ENCODE assay signal across 8 cellular contexts in genomic region chr1:36151845-36152203, GRCh38.
DNase-seq lines count a peak whose midpoint lies in the region; ATAC-seq, FAIRE-seq and TF ChIP-seq lines count a peak whose summit lies in the region.

No MANE protein-coding gene starts in this region.

- no peaks in the 10 kb centered on the region for H3K9me3 ChIP-seq in effector memory CD4-positive, alpha-beta T cell (ENCODE audit: control insufficient read depth, low read length)

- peak; percentile 21 for FAIRE-seq in GM19239 (lab: Jason Lieb, UNC)

- no peak for DNase-seq in GM19239 (ENCODE audit: insufficient read length, low spot score)
- DNase-seq in effector memory CD4-positive, alpha-beta T cell: peak; percentile 38 to 56 (median 50)
- DNase-seq in SIG-M5 treated with dmso at 0.1 percent for 504 hours (lab: John Stamatoyannopoulos, UW; ENCODE audit: unreplicated experiment): no peak
- no peak for DNase-seq in HCEC 1CT
- DNase-seq in AG20443 (ENCODE audit: low spot score): no peak

- TF ChIP-seq CTCF in VCaP (conservative IDR thresholded peaks at IDR 0.05): no peak

- H3K4me3 ChIP-seq in effector memory CD4-positive, alpha-beta T cell (ENCODE audit: insufficient read depth, low read depth, low read length, poor library complexity, severe bottlenecking): peak overlapping the region; percentile 22
- H3K4me3 ChIP-seq in skin epidermis: no peak overlapping the region

- H3K27ac ChIP-seq in VCaP (peak overlapping the region; percentile 80), skin epidermis (peak overlapping the region in 20 of 21 experiments; percentile 78 to 99 (median 95))
- peak overlapping the region; percentile 91 for H3K27ac ChIP-seq in effector memory CD4-positive, alpha-beta T cell (ENCODE audit: insufficient read depth, low read length, poor library complexity, severe bottlenecking)

- no peaks in the 10 kb centered on the region for H3K36me3 ChIP-seq in effector memory CD4-positive, alpha-beta T cell (ENCODE audit: control insufficient read depth, insufficient read depth, low read length)

- peaks cover 59% of the 10 kb centered on the region for H3K4me1 ChIP-seq in effector memory CD4-positive, alpha-beta T cell (ENCODE audit: control insufficient read depth, insufficient read depth, low read length, poor library complexity, severe bottlenecking)

- ATAC-seq in GM18868 (IDR thresholded peaks at IDR 0.05; ENCODE audit: unreplicated experiment): no peak

- H3K27me3 ChIP-seq in effector memory CD4-positive, alpha-beta T cell (replicated peaks; ENCODE audit: control insufficient read depth, insufficient read depth, low read length, poor library complexity, severe bottlenecking): no peaks in the 10 kb centered on the region

Comparison
In these comparisons a context has a peak if more than half of its experiments do, and no peak if none do; other contexts are left out.
1. DNase-seq: peak in effector memory CD4-positive, alpha-beta T cell (3 of 3); none in GM19239 (single experiment), SIG-M5 treated with dmso at 0.1 percent for 504 hours (single experiment), HCEC 1CT (single experiment) and AG20443 (single experiment).
2. Peak in every context shown above with its lines, with median percentiles within 50 percentile points of each other: H3K27ac ChIP-seq.